26 cellular contexts compared by ENCODE assay signal in genomic region chr19:40374084-40374483, GRCh38. TPM values are rescaled to one million over a fixed set of nuclear protein-coding genes. Genes with fewer than 3 reads are reported as not detected.
"Had no signal": no experiment of that assay in that cellular context is flagged by ENCODE, and none has a peak within 500 bp of the region (broad histone marks: within the 10 kb centered on the region; RNA-seq: fewer than 3 reads in every experiment).

No MANE protein-coding gene starts in this region.

- H3K27me3 ChIP-seq: dorsolateral prefrontal cortex, heart left ventricle, neutrophil, spleen, tibial artery, upper lobe of right lung, vagina had no signal

- H3K4me3 ChIP-seq: dorsolateral prefrontal cortex, heart left ventricle, psoas muscle, spleen, tibial artery, upper lobe of right lung, vagina had no signal

- H3K27ac Mint-ChIP-seq: stimulated activated memory B cell treated with anti-CD40 and anti-IgM and Interleukin-4, amounts not matched to agents 10 μg/mL and 1 μg/mL and 100 μg/mL, for 72 hours; stimulated activated naive CD8-positive, alpha-beta T cell treated with anti-CD3 and anti-CD28 coated beads, Interleukin-15, Interleukin-2, amounts not matched to agents 100 ng/mL and 50 ng/mL, for 24 hours had no signal

- ATAC-seq: esophagus mucosa; heart left ventricle; naive thymus-derived CD4-positive, alpha-beta T cell; psoas muscle; sciatic nerve; stimulated activated memory B cell treated with anti-CD40 and anti-IgM and Interleukin-4, amounts not matched to agents 10 μg/mL and 1 μg/mL and 100 μg/mL, for 72 hours; upper lobe of right lung had no signal

- H3K4me3 Mint-ChIP-seq: stimulated activated memory B cell treated with anti-CD40 and anti-IgM and Interleukin-4, amounts not matched to agents 10 μg/mL and 1 μg/mL and 100 μg/mL, for 72 hours; stimulated activated naive CD8-positive, alpha-beta T cell treated with anti-CD3 and anti-CD28 coated beads, Interleukin-15, Interleukin-2, amounts not matched to agents 100 ng/mL and 50 ng/mL, for 24 hours had no signal

- H3K27ac ChIP-seq: heart left ventricle, neutrophil, psoas muscle, spleen, tibial artery, upper lobe of right lung, vagina had no signal

- H3K4me1 ChIP-seq: heart left ventricle, psoas muscle, tibial artery, upper lobe of right lung, vagina had no signal

- H3K9me3 Mint-ChIP-seq: naive thymus-derived CD4-positive, alpha-beta T cell; stimulated activated memory B cell treated with anti-CD40 and anti-IgM and Interleukin-4, amounts not matched to agents 10 μg/mL and 1 μg/mL and 100 μg/mL, for 72 hours; stimulated activated naive CD8-positive, alpha-beta T cell treated with anti-CD3 and anti-CD28 coated beads, Interleukin-15, Interleukin-2, amounts not matched to agents 100 ng/mL and 50 ng/mL, for 24 hours had no signal

- DNase-seq: cortex of kidney; dorsolateral prefrontal cortex; effector CD8-positive, alpha-beta T cell; heart left ventricle; hippocampal formation; kidney glomerular epithelial cell; naive thymus-derived CD4-positive, alpha-beta T cell; psoas muscle; retina; spleen; stimulated activated CD4-positive, alpha-beta T cell treated with anti-CD3 and anti-CD28 coated beads, Interleukin-15, amount 100 ng/mL, for 24 hours; stimulated activated CD4-positive, alpha-beta T cell treated with anti-CD3 and anti-CD28 coated beads, Interleukin-1b, Interleukin-23, amount 100 ng/mL, for 48 hours; stimulated activated CD4-positive, alpha-beta T cell treated with anti-CD3 and anti-CD28 coated beads, Interleukin-4, amount 100 ng/mL, for 24 hours; tibial artery; upper lobe of right lung had no signal

- H3K27me3 Mint-ChIP-seq: naive thymus-derived CD4-positive, alpha-beta T cell; stimulated activated memory B cell treated with anti-CD40 and anti-IgM and Interleukin-4, amounts not matched to agents 10 μg/mL and 1 μg/mL and 100 μg/mL, for 72 hours; stimulated activated naive CD8-positive, alpha-beta T cell treated with anti-CD3 and anti-CD28 coated beads, Interleukin-15, Interleukin-2, amounts not matched to agents 100 ng/mL and 50 ng/mL, for 24 hours had no signal

- H3K4me1 Mint-ChIP-seq: stimulated activated memory B cell treated with anti-CD40 and anti-IgM and Interleukin-4, amounts not matched to agents 10 μg/mL and 1 μg/mL and 100 μg/mL, for 72 hours had no signal

- H3K9me3 ChIP-seq: heart left ventricle, neutrophil, psoas muscle, spleen, tibial artery, upper lobe of right lung, vagina had no signal

RNA-seq across cellular contexts. Expression of gene HIPK4, which starts 15.9 kb away (rescaled TPM):
- total RNA-seq: esophagus mucosa, frontal cortex, glomerular endothelial cell, lung microvascular endothelial cell, skeletal muscle tissue had no signal
- polyA plus RNA-seq: naive thymus-derived CD4-positive, alpha-beta T cell; neural cell had no signal
